In the genomic region with DNA sequence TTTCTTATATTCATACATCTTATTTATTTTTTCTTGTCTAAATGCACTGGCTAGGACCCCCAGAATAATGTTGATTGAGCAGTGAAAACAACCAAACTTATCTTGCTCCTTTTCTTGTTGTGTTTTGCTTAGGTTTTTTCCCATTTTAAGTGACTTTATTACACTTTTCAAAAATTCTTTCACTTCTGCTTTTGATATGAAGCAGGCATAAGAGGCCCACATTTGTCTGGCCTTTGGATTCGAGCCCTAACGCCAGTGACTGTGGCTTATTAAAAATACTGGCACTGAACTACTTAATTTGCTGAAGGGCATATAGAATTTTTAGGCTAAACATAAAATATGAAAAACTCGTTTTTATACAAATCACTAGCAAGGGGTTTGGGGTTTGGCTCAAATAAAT, we compare ENCODE assay signal across 24 cellular contexts.
DNase-seq lines count a peak whose midpoint lies in the region; ATAC-seq, FAIRE-seq and TF ChIP-seq lines count a peak whose summit lies in the region.
"Had no signal": no experiment of that assay in that cellular context is flagged by ENCODE, and none has a peak within 500 bp of the region (broad histone marks: within the 10 kb centered on the region; RNA-seq: fewer than 3 reads in every experiment).

No MANE protein-coding gene starts in this region.

- H3K9me3 ChIP-seq in Karpas-422 (ENCODE audit: low read length) (no peaks in the 10 kb centered on the region), OCI-LY3 (ENCODE audit: insufficient read depth, low read length) (no peaks in the 10 kb centered on the region)
- H3K9me3 ChIP-seq: BE2C had no signal

- DNase-seq in GM12891 (ENCODE audit: insufficient read length, low spot score) (no peak), Karpas-422 (no peak), hypothalamus (lab: John Stamatoyannopoulos, UW) (no peak), medulla oblongata (ENCODE audit: extremely low spot score) (no peak), progenitor cell of endocrine pancreas (ENCODE audit: low spot score, unreplicated experiment) (no peak), AG08395 (ENCODE audit: low spot score) (no peak)
- DNase-seq: C1 segment of cervical spinal cord; CD4-positive, CD25-positive, alpha-beta regulatory T cell; CD8-positive, alpha-beta memory T cell; COR-L47; DMS 273 treated with DMSO at 0.1 percent for 48 hours; DMS53; DND-41; EL; GOT3; H7; HFFc6; KBM-7 had no signal

- H3K9ac ChIP-seq in Karpas-422 (ENCODE audit: low read length) (no peak overlapping the region), OCI-LY3 (ENCODE audit: low read length) (no peak overlapping the region)

- FAIRE-seq in GM12891 (lab: Jason Lieb, UNC), result no peak
- FAIRE-seq: HTR-8/SVneo had no signal

- no peaks in the 10 kb centered on the region for H3K36me3 Mint-ChIP-seq in progenitor cell of endocrine pancreas (ENCODE audit: insufficient read depth)
- H3K36me3 Mint-ChIP-seq: CD4-positive, CD25-positive, alpha-beta regulatory T cell; IgD-negative memory B cell had no signal

- H4K20me1 ChIP-seq in Karpas-422 (ENCODE audit: insufficient read depth, low read depth, low read length) (no peaks in the 10 kb centered on the region), OCI-LY3 (ENCODE audit: insufficient read depth, low read length) (no peaks in the 10 kb centered on the region)

- H3K27ac ChIP-seq in Karpas-422 (ENCODE audit: low read length) (no peak overlapping the region), OCI-LY3 (ENCODE audit: low read length) (no peak overlapping the region)

- H2AFZ ChIP-seq in Karpas-422 (ENCODE audit: low read length) (0 out of 2 replicates have a peak overlapping the region, but pooled peaks have one; percentile 7), OCI-LY3 (ENCODE audit: low read depth, low read length) (no peak overlapping the region)

- H3K27me3 ChIP-seq in Karpas-422 (ENCODE audit: low read length) (no peaks in the 10 kb centered on the region), OCI-LY3 (ENCODE audit: low read depth, low read length) (no peaks in the 10 kb centered on the region)
- H3K27me3 ChIP-seq: BE2C had no signal

- H3K4me3 Mint-ChIP-seq in progenitor cell of endocrine pancreas (ENCODE audit: low read depth), result no peak overlapping the region
- H3K4me3 Mint-ChIP-seq: CD4-positive, CD25-positive, alpha-beta regulatory T cell; CD8-positive, alpha-beta memory T cell; HFFc6; IgD-negative memory B cell had no signal

- H3K9me2 ChIP-seq in Karpas-422 (replicated peaks; ENCODE audit: insufficient read depth, low read length), result no peaks in the 10 kb centered on the region

- H3K9me3 Mint-ChIP-seq in progenitor cell of endocrine pancreas (ENCODE audit: low read depth), result peaks cover 14% of the 10 kb centered on the region
- H3K9me3 Mint-ChIP-seq: CD4-positive, CD25-positive, alpha-beta regulatory T cell; CD8-positive, alpha-beta memory T cell; HFFc6; IgD-negative memory B cell had no signal

- H3K4me3 ChIP-seq in Karpas-422 (ENCODE audit: low read length) (no peak overlapping the region), OCI-LY3 (ENCODE audit: low read length) (no peak overlapping the region)

- H3K27ac Mint-ChIP-seq in progenitor cell of endocrine pancreas, result no peak overlapping the region
- H3K27ac Mint-ChIP-seq: CD4-positive, CD25-positive, alpha-beta regulatory T cell; CD8-positive, alpha-beta memory T cell; HFFc6; IgD-negative memory B cell had no signal

- peak; percentile 49 for ATAC-seq in GM18867 (IDR thresholded peaks at IDR 0.05; ENCODE audit: unreplicated experiment)
- ATAC-seq: HCT116 had no signal

- no peaks in the 10 kb centered on the region for H3K27me3 Mint-ChIP-seq in progenitor cell of endocrine pancreas
- H3K27me3 Mint-ChIP-seq: CD4-positive, CD25-positive, alpha-beta regulatory T cell; IgD-negative memory B cell had no signal

- no peaks in the 10 kb centered on the region for H3K4me1 Mint-ChIP-seq in progenitor cell of endocrine pancreas (ENCODE audit: low read depth)
- H3K4me1 Mint-ChIP-seq: CD8-positive, alpha-beta memory T cell; IgD-negative memory B cell had no signal

- no peak for TF ChIP-seq POLR2A in GM12891 (IDR thresholded peaks at IDR 0.05; ENCODE audit: low read depth, low read length)

- H3K79me2 ChIP-seq in Karpas-422 (ENCODE audit: low read length), result no peaks in the 10 kb centered on the region
- H3K79me2 ChIP-seq in OCI-LY3 (ENCODE audit: low read length), result no peaks in the 10 kb centered on the region

- H3K4me1 ChIP-seq in Karpas-422 (ENCODE audit: low read length) (no peaks in the 10 kb centered on the region), OCI-LY3 (ENCODE audit: low read length) (peaks cover 20% of the 10 kb centered on the region)
- H3K4me1 ChIP-seq: BE2C had no signal

- H3K36me3 ChIP-seq in Karpas-422 (ENCODE audit: insufficient read depth, low read length), result no peaks in the 10 kb centered on the region
- H3K36me3 ChIP-seq in OCI-LY3 (replicated peaks; ENCODE audit: low read depth, low read length), result no peaks in the 10 kb centered on the region
- H3K36me3 ChIP-seq: BE2C had no signal

- H3K4me2 ChIP-seq in Karpas-422 (ENCODE audit: low read depth, low read length, poor library complexity, severe bottlenecking), result no peak overlapping the region
- peak overlapping the region; percentile 51 for H3K4me2 ChIP-seq in OCI-LY3 (ENCODE audit: low read length)

- TF ChIP-seq CTCF in OCI-LY3 (IDR thresholded peaks at IDR 0.05; ENCODE audit: low read depth, low read length), result no peak
- no peak for TF ChIP-seq CTCF in progenitor cell of endocrine pancreas (IDR thresholded peaks at IDR 0.05; ENCODE audit: unreplicated experiment)

TF ChIP-seq in GM12891, 5 proteins besides CTCF, POLR2A, EP300 and RAD21:
- no peak for TF ChIP-seq PAX5 (IDR thresholded peaks at IDR 0.05; ENCODE audit: insufficient read depth, low read length, severe bottlenecking)
- TF ChIP-seq POLR2AphosphoS5 (IDR thresholded peaks at IDR 0.05; ENCODE audit: low read depth, low read length), result no peak
- no peak for TF ChIP-seq POU2F2 (IDR thresholded peaks at IDR 0.05; ENCODE audit: low read depth, low read length)
- TF ChIP-seq TAF1 (IDR thresholded peaks at IDR 0.05; ENCODE audit: low read depth, low read length), result no peak
- TF ChIP-seq SPI1 (IDR thresholded peaks at IDR 0.05; ENCODE audit: low read depth, low read length), result peak; percentile 80
